In the genomic region with DNA sequence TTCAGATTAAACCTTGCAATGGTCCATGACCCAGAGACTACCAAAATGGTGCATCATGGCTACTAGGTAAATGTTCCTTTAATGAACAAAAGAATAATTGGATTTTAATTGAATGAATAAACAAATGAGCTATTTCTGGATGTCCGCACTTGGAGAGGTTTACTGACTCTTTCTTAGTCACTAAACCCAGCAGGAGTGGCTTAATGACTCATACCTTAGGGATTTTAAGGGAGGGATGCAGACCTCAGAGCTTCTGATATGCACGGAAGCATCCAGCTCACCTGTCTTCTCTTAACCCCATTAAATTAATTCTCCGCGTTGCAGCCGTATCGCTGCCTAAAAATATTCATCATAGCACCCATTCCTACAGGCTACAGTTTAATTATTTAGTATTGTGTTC, we compare ENCODE assay signal across 11 cellular contexts.
DNase-seq lines count a peak whose midpoint lies in the region; ATAC-seq and TF ChIP-seq lines count a peak whose summit lies in the region.
"Had no signal": no experiment of that assay in that cellular context is flagged by ENCODE, and none has a peak within 500 bp of the region (broad histone marks: within the 10 kb centered on the region; RNA-seq: fewer than 3 reads in every experiment).

No MANE protein-coding gene starts in this region.

- H3K79me2 ChIP-seq in mammary epithelial cell (ENCODE audit: insufficient read depth, low read length) = no peaks in the 10 kb centered on the region

- dilution Hi-C loops in mammary epithelial cell (cut with HindIII; ENCODE audit: low sequenced_read_pairs) = no loop called here

- H4K20me1 ChIP-seq in mammary epithelial cell (ENCODE audit: insufficient read depth, low read length) = no peaks in the 10 kb centered on the region

- peak overlapping the region; percentile 1 for H2AFZ ChIP-seq in mammary epithelial cell (ENCODE audit: low read depth, low read length)

- DNase-seq in Daoy (ENCODE audit: low read depth) = peak; percentile 84
- peak; percentile 87 for DNase-seq in NCI-H146 (lab: John Stamatoyannopoulos, UW)
- DNase-seq in mammary epithelial cell = peak; percentile 85
- no peak for DNase-seq in left lung
- no peak for DNase-seq in left ventricle myocardium inferior
- DNase-seq in caudate nucleus (lab: John Stamatoyannopoulos, UW) = no peak
- no peak for DNase-seq in activated CD4-positive, CD25-positive, alpha-beta regulatory T cell (lab: John Stamatoyannopoulos, UW)
- DNase-seq: NCI-H1436 had no signal

- no peaks in the 10 kb centered on the region for H3K27me3 ChIP-seq in mammary epithelial cell (ENCODE audit: insufficient read depth, low read length)
- H3K27me3 ChIP-seq in left lung = no peaks in the 10 kb centered on the region
- H3K27me3 ChIP-seq in left ventricle myocardium inferior (ENCODE audit: low read depth) = no peaks in the 10 kb centered on the region

- no peaks in the 10 kb centered on the region for H3K36me3 ChIP-seq in mammary epithelial cell (ENCODE audit: insufficient read depth, low read length)
- no peaks in the 10 kb centered on the region for H3K36me3 ChIP-seq in left lung
- H3K36me3 ChIP-seq in left ventricle myocardium inferior = no peaks in the 10 kb centered on the region

- H3K4me1 ChIP-seq in mammary epithelial cell (ENCODE audit: insufficient read depth, low read length) (peaks cover 17% of the 10 kb centered on the region), left lung (no peaks in the 10 kb centered on the region), left ventricle myocardium inferior (no peaks in the 10 kb centered on the region)

- peak overlapping the region; percentile 6 for H3K4me2 ChIP-seq in mammary epithelial cell (ENCODE audit: insufficient read depth, low read depth, low read length)

- peak; percentile 79 for ATAC-seq in left lung
- ATAC-seq in HG03095 (IDR thresholded peaks at IDR 0.05; ENCODE audit: unreplicated experiment) = no peak
- ATAC-seq: activated naive CD4-positive, alpha-beta T cell treated with anti-CD3 and anti-CD28 coated beads, Interleukin-2, amount 50 U/mL, for 72 hours had no signal

- TF ChIP-seq CTCF in mammary epithelial cell (conservative IDR thresholded peaks at IDR 0.05 in 1 of 2, IDR thresholded peaks at IDR 0.05 in 1 of 2; ENCODE audit: extremely low read depth in 1 of 2, insufficient read depth in 1 of 2, low read depth in 1 of 2, low read length in 2 of 2) = no peak
- TF ChIP-seq CTCF in left lung (IDR thresholded peaks at IDR 0.05) = no peak
- no peak for TF ChIP-seq CTCF in left ventricle myocardium inferior (IDR thresholded peaks at IDR 0.05; ENCODE audit: borderline replicate concordance)

- H3K9me3 ChIP-seq in mammary epithelial cell (replicated peaks; ENCODE audit: insufficient read depth, low read length) = no peaks in the 10 kb centered on the region
- no peaks in the 10 kb centered on the region for H3K9me3 ChIP-seq in left lung
- no peaks in the 10 kb centered on the region for H3K9me3 ChIP-seq in left ventricle myocardium inferior (replicated peaks)

- intact Hi-C loops in mammary epithelial cell (cut with micrococcal nuclease) = loop anchor here (5.0 to 10.0 kb wide), 2 partner anchors 119 to 1012 kb away; a partner anchor contains a TSS
- intact Hi-C loops in left lung (cut with DNase I) = no loop called here
- intact Hi-C loops in left ventricle myocardium inferior (cut with micrococcal nuclease) = no loop called here

- in situ Hi-C loops in mammary epithelial cell (cut with MboI; ENCODE audit: low sequenced_read_pairs in 2 of 2) = loop anchor here in 1 of 2 donors (25.0 kb wide), 1 partner anchor 1032 kb away; no protein-coding TSS in a partner anchor

- BruUV-seq in mammary epithelial cell (replicated peaks; lab: Mats Ljungman, UMichigan) = no TSS peak

- H3K4me3 ChIP-seq in mammary epithelial cell (replicated peaks in 1 of 3; ENCODE audit: insufficient read depth in 1 of 3, low read depth in 2 of 3, low read length in 3 of 3) (no peak overlapping the region), left lung (no peak overlapping the region), left ventricle myocardium inferior (no peak overlapping the region)
- H3K4me3 ChIP-seq: skin epidermis had no signal

- no peak overlapping the region for H3K9ac ChIP-seq in mammary epithelial cell (ENCODE audit: insufficient read depth, low read length)

- H3K27ac ChIP-seq in mammary epithelial cell (ENCODE audit: insufficient read depth, low read depth, low read length) (peak overlapping the region; percentile 48), left lung (no peak overlapping the region), left ventricle myocardium inferior (replicated peaks) (no peak overlapping the region), caudate nucleus (ENCODE audit: low read depth, low read length) (no peak overlapping the region)
- H3K27ac ChIP-seq: skin epidermis had no signal

- CTCF ChIA-PET in mammary epithelial cell (lab: Charles Lee; ENCODE audit: low non-redundant PET) = interaction anchor here (0.6 kb wide), 1 partner anchor 341 kb away, joined by 3 read pairs; no protein-coding TSS in a partner anchor

- WGBS in mammary epithelial cell (ENCODE audit: low coverage, missing lambda C conversion rate) = 34% methylated on average over 6 of the region's 6 CpGs

Comparison
In these comparisons a context has a peak if more than half of its experiments do, and no peak if none do; other contexts are left out.
1. DNase-seq: peak in Daoy (single experiment), NCI-H146 (single experiment) and mammary epithelial cell (single experiment); none in left lung (0 of 2), left ventricle myocardium inferior (single experiment), caudate nucleus (0 of 61) and activated CD4-positive, CD25-positive, alpha-beta regulatory T cell (0 of 4).